Comparison of ENCODE assay signal across 23 cellular contexts in the genomic region with DNA sequence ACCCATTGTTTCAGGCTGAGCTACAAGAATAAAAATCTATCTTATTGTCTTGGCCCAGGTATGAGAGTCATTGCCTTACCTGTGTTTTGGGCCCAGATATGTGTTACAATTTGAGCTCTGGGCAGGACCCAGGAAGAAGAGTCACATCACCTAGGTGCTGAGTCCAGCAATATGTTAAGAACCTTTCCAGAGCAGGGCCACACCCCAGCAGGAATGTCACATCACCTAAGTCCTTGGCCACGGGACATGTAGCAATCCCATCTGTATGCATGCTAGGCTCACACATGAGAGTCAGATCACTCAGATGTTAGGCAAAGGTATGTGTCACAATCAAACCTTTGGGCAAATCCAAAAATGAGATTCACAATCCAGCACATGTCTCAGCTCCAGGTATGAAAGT.
"Had no signal": no experiment of that assay in that cellular context is flagged by ENCODE, and none has a peak within 500 bp of the region (broad histone marks: within the 10 kb centered on the region; RNA-seq: fewer than 3 reads in every experiment).

No MANE protein-coding gene starts in this region.

- H3K27ac ChIP-seq: colonic mucosa, foreskin keratinocyte, gastroesophageal sphincter, heart left ventricle, hepatocyte, left lung, lower lobe of right lung had no signal

- H3K27me3 ChIP-seq: colonic mucosa, foreskin keratinocyte, gastroesophageal sphincter, heart left ventricle, hepatocyte, left lung had no signal

- H3K4me1 Mint-ChIP-seq: endodermal cell; memory B cell; naive thymus-derived CD4-positive, alpha-beta T cell; natural killer cell had no signal

- H3K36me3 Mint-ChIP-seq: immature natural killer cell, memory B cell had no signal

- H3K4me3 ChIP-seq: colonic mucosa, gastroesophageal sphincter, heart left ventricle, hepatocyte, left lung, lower lobe of right lung had no signal

- H3K9me3 ChIP-seq: colonic mucosa, gastroesophageal sphincter, lower lobe of right lung had no signal

- H3K27me3 Mint-ChIP-seq: dendritic cell treated with granulocyte-macrophage colony-stimulating factor and Interleukin-4, amounts not matched to agents 40 ng/mL and 50 ng/mL, for 4 days; effector memory CD8-positive, alpha-beta T cell; memory B cell; naive thymus-derived CD4-positive, alpha-beta T cell had no signal

- DNase-seq: colonic mucosa; cortex of kidney; effector CD8-positive, alpha-beta T cell; effector memory CD8-positive, alpha-beta T cell; endodermal cell; erythroblast; foreskin keratinocyte; heart left ventricle; hypothalamus; immature natural killer cell; islet precursor cell; left cardiac atrium; left lung; left ventricle myocardium superior; lower lobe of right lung; mesendoderm; midbrain; naive thymus-derived CD4-positive, alpha-beta T cell; natural killer cell had no signal

- H3K27ac Mint-ChIP-seq: dendritic cell treated with granulocyte-macrophage colony-stimulating factor and Interleukin-4, amounts not matched to agents 40 ng/mL and 50 ng/mL, for 4 days; effector memory CD8-positive, alpha-beta T cell; endodermal cell; immature natural killer cell; memory B cell; naive thymus-derived CD4-positive, alpha-beta T cell; natural killer cell had no signal

- ATAC-seq: effector memory CD8-positive, alpha-beta T cell; foreskin keratinocyte; gastroesophageal sphincter; heart left ventricle; left cardiac atrium; left lung; left ventricle myocardium superior; lower lobe of right lung; naive thymus-derived CD4-positive, alpha-beta T cell; natural killer cell had no signal

- H3K4me2 ChIP-seq: hepatocyte had no signal

- H2AFZ ChIP-seq: hepatocyte had no signal

- H3K36me3 ChIP-seq: colonic mucosa, gastroesophageal sphincter, heart left ventricle, left lung, lower lobe of right lung had no signal

- H3K4me1 ChIP-seq: colonic mucosa, foreskin keratinocyte, gastroesophageal sphincter, heart left ventricle, left lung, lower lobe of right lung had no signal

- H3K79me2 ChIP-seq: hepatocyte had no signal

- H3K4me3 Mint-ChIP-seq: dendritic cell treated with granulocyte-macrophage colony-stimulating factor and Interleukin-4, amounts not matched to agents 40 ng/mL and 50 ng/mL, for 4 days; effector memory CD8-positive, alpha-beta T cell; endodermal cell; memory B cell; naive thymus-derived CD4-positive, alpha-beta T cell; natural killer cell had no signal
